ENCODE assay signal across 15 cellular contexts in the genomic region with DNA sequence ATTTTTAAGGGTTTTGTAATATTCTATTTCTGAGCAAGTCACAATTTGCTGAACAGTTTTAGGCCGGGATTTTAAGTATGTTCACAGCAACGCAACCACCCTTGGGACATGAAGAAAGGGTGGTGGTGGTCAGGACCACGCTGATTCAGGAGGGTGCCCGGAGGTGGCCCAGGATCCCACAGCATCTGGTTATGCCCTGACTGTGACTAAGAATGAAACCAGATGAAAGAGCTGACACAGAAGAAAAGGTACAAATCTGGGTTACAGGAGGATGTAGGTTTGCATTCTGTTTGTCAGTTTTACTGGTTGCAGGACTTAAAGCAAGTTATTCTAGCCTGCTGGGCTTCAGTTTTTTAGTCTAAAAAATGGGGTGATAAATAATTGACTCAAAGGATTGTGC.
A peak's percentile ranks its signal among the peaks of the same experiment; 100 is the strongest.
DNase-seq lines count a peak whose midpoint lies in the region; ATAC-seq and TF ChIP-seq lines count a peak whose summit lies in the region.
"Had no signal": no experiment of that assay in that cellular context is flagged by ENCODE, and none has a peak within 500 bp of the region (broad histone marks: within the 10 kb centered on the region; RNA-seq: fewer than 3 reads in every experiment).

No MANE protein-coding gene starts in this region.

- CTCF ChIA-PET in WTC11 (lab: Charles Lee) (interaction anchor here (1.3 to 3.1 kb wide), 4 partner anchors 59 to 352 kb away, joined by 5 to 28 read pairs (median 12); no protein-coding TSS in a partner anchor), HEK293T (lab: Yijun Ruan, JAX) (no interaction called here)

- no peaks in the 10 kb centered on the region; the same call in 1 of the 2 replicates for H3K27me3 Mint-ChIP-seq in WTC11 (ENCODE audit: low read depth)

- TF ChIP-seq CTCF in WTC11 (IDR thresholded peaks at IDR 0.05) (no peak), tibial nerve (IDR thresholded peaks at IDR 0.05) (no peak)

- H3K4me3 ChIP-seq in tibial nerve = no peak overlapping the region
- H3K4me3 ChIP-seq: upper lobe of left lung had no signal

- no peak overlapping the region for H3K4me3 Mint-ChIP-seq in WTC11
- H3K4me3 Mint-ChIP-seq: effector memory CD8-positive, alpha-beta T cell; nephron; T-helper 1 cell treated with Interleukin-12 subunit alpha and Interleukin-12 subunit beta and Interleukin-4 antibody, amounts not matched to agents 30 μg/mL and 1 μg/mL, for 36 hours had no signal

- WGBS in tibial nerve, 2 donors = 83 to 86% methylated on average over 4 of the region's 4 CpGs

- peaks cover 21% of the 10 kb centered on the region for H3K4me1 Mint-ChIP-seq in WTC11

- no peak overlapping the region for H3K27ac ChIP-seq in tibial nerve
- H3K27ac ChIP-seq: upper lobe of left lung had no signal

- no peaks in the 10 kb centered on the region for H3K36me3 Mint-ChIP-seq in WTC11

- H3K27ac Mint-ChIP-seq in WTC11 = no peak overlapping the region
- H3K27ac Mint-ChIP-seq: effector memory CD8-positive, alpha-beta T cell; nephron; T-helper 1 cell treated with Interleukin-12 subunit alpha and Interleukin-12 subunit beta and Interleukin-4 antibody, amounts not matched to agents 30 μg/mL and 1 μg/mL, for 36 hours had no signal

- no peak for TF ChIP-seq POLR2A in GM18505 (IDR thresholded peaks at IDR 0.05; ENCODE audit: borderline replicate concordance, extremely low read depth, insufficient read depth, insufficient read length)
- no peak for TF ChIP-seq POLR2A in tibial nerve (IDR thresholded peaks at IDR 0.05)

- peak; percentile 70 for ATAC-seq in GM18505 (IDR thresholded peaks at IDR 0.05; ENCODE audit: unreplicated experiment)
- peak; percentile 69 for ATAC-seq in HG02610 (IDR thresholded peaks at IDR 0.05; ENCODE audit: unreplicated experiment)
- ATAC-seq in HG03460 (IDR thresholded peaks at IDR 0.05; ENCODE audit: unreplicated experiment) = peak; percentile 63
- no peak for ATAC-seq in WTC11
- ATAC-seq: effector memory CD8-positive, alpha-beta T cell had no signal

- H3K4me1 ChIP-seq in tibial nerve = no peaks in the 10 kb centered on the region
- H3K4me1 ChIP-seq: upper lobe of left lung had no signal

- no peaks in the 10 kb centered on the region for H3K9me3 ChIP-seq in tibial nerve
- H3K9me3 ChIP-seq: upper lobe of left lung had no signal

- POLR2A ChIA-PET in WTC11 (lab: Charles Lee) = no interaction called here
- POLR2A ChIA-PET in HEK293T (lab: Yijun Ruan, JAX) = no interaction called here

- no peaks in the 10 kb centered on the region for H3K27me3 ChIP-seq in tibial nerve
- H3K27me3 ChIP-seq: upper lobe of left lung had no signal

- DNase-seq in GM19240 (ENCODE audit: insufficient read length, low spot score) = peak; percentile 27
- DNase-seq in WTC11 (ENCODE audit: low spot score) = no peak
- DNase-seq in tibial nerve (ENCODE audit: low spot score in 2 of 2) = no peak
- no peak for DNase-seq in HEK293T (ENCODE audit: extremely low spot score)
- no peak for DNase-seq in foreskin melanocyte
- DNase-seq: activated naive CD4-positive, alpha-beta T cell; DMS 273 treated with DMSO at 0.1 percent for 48 hours; effector memory CD8-positive, alpha-beta T cell; NCI-H2107; upper lobe of left lung had no signal

- no peaks in the 10 kb centered on the region for H3K36me3 ChIP-seq in tibial nerve
- H3K36me3 ChIP-seq: upper lobe of left lung had no signal

- TF ChIP-seq EP300 in tibial nerve (IDR thresholded peaks at IDR 0.05) = no peak

- H3K9me3 Mint-ChIP-seq in WTC11 = no peaks in the 10 kb centered on the region
- H3K9me3 Mint-ChIP-seq: effector memory CD8-positive, alpha-beta T cell; nephron; T-helper 1 cell treated with Interleukin-12 subunit alpha and Interleukin-12 subunit beta and Interleukin-4 antibody, amounts not matched to agents 30 μg/mL and 1 μg/mL, for 36 hours had no signal

TF ChIP-seq in WTC11, 78 proteins besides CTCF, POLR2A, EP300 and RAD21:
- TF ChIP-seq, protein P1, sequence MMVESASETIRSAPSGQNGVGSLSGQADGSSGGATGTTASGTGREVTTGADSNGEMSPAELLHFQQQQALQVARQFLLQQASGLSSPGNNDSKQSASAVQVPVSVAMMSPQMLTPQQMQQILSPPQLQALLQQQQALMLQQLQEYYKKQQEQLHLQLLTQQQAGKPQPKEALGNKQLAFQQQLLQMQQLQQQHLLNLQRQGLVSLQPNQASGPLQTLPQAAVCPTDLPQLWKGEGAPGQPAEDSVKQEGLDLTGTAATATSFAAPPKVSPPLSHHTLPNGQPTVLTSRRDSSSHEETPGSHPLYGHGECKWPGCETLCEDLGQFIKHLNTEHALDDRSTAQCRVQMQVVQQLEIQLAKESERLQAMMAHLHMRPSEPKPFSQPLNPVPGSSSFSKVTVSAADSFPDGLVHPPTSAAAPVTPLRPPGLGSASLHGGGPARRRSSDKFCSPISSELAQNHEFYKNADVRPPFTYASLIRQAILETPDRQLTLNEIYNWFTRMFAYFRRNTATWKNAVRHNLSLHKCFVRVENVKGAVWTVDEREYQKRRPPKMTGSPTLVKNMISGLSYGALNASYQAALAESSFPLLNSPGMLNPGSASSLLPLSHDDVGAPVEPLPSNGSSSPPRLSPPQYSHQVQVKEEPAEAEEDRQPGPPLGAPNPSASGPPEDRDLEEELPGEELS (CRISPR knock-in tag; IDR thresholded peaks at IDR 0.05) = no peak
- TF ChIP-seq GTF2I (CRISPR knock-in tag; conservative IDR thresholded peaks at IDR 0.05) = no peak

TF ChIP-seq in HEK293T, 16 proteins besides CTCF, POLR2A, EP300 and RAD21:
- TF ChIP-seq NFRKB (IDR thresholded peaks at IDR 0.05) (no peak), ZNF384 (IDR thresholded peaks at IDR 0.05) (no peak), SUZ12 (IDR thresholded peaks at IDR 0.05) (no peak), ARNT (IDR thresholded peaks at IDR 0.05) (no peak), CTBP1 (IDR thresholded peaks at IDR 0.05; ENCODE audit: borderline replicate concordance) (no peak), ELF4 (IDR thresholded peaks at IDR 0.05) (no peak), TARDBP (IDR thresholded peaks at IDR 0.05) (no peak), FOXA1 (IDR thresholded peaks at IDR 0.05) (no peak), LEF1 (IDR thresholded peaks at IDR 0.05; ENCODE audit: borderline replicate concordance) (no peak), HDGF (IDR thresholded peaks at IDR 0.05; ENCODE audit: borderline replicate concordance) (no peak), FOXM1 (IDR thresholded peaks at IDR 0.05; ENCODE audit: borderline replicate concordance) (no peak), L3MBTL2 (conservative IDR thresholded peaks at IDR 0.05) (no peak), BHLHE40 (IDR thresholded peaks at IDR 0.05; ENCODE audit: borderline replicate concordance) (no peak), SP1 (IDR thresholded peaks at IDR 0.05) (no peak), FOXK2 (IDR thresholded peaks at IDR 0.05) (no peak)
- TF ChIP-seq, protein P2, sequence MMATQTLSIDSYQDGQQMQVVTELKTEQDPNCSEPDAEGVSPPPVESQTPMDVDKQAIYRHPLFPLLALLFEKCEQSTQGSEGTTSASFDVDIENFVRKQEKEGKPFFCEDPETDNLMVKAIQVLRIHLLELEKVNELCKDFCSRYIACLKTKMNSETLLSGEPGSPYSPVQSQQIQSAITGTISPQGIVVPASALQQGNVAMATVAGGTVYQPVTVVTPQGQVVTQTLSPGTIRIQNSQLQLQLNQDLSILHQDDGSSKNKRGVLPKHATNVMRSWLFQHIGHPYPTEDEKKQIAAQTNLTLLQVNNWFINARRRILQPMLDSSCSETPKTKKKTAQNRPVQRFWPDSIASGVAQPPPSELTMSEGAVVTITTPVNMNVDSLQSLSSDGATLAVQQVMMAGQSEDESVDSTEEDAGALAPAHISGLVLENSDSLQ (IDR thresholded peaks at IDR 0.05) = no peak
